ENCODE assay signal across 19 cellular contexts in genomic region chr9:94725293-94725692, GRCh38. TPM values are rescaled to one million over a fixed set of nuclear protein-coding genes. Genes with fewer than 3 reads are reported as not detected.
DNase-seq lines count a peak whose midpoint lies in the region; ATAC-seq, FAIRE-seq and TF ChIP-seq lines count a peak whose summit lies in the region.
"Had no signal": no experiment of that assay in that cellular context is flagged by ENCODE, and none has a peak within 500 bp of the region (broad histone marks: within the 10 kb centered on the region; RNA-seq: fewer than 3 reads in every experiment).

No MANE protein-coding gene starts in this region.

- no peak overlapping the region for H3K56ac ChIP-seq in IMR-90 (ENCODE audit: extremely low read depth, insufficient read depth, low read length)

- peaks cover 9% of the 10 kb centered on the region for H3K9me1 ChIP-seq in IMR-90 (ENCODE audit: insufficient read depth, low read length)

- H4K91ac ChIP-seq in IMR-90 (ENCODE audit: insufficient read depth, low read depth, low read length) (no peak overlapping the region), neuronal stem cell (ENCODE audit: low read depth, low read length, poor library complexity) (no peak overlapping the region)

- FAIRE-seq in GM12892 (lab: Jason Lieb, UNC) = no peak

- peak overlapping the region; percentile 17 for H3K4me3 Mint-ChIP-seq in chondrocyte (ENCODE audit: unreplicated experiment)

- H2AFZ ChIP-seq in IMR-90 (replicated peaks; ENCODE audit: low read length, poor library complexity) = peak overlapping the region; percentile 86
- peak overlapping the region; percentile 42 for H2AFZ ChIP-seq in neuronal stem cell (ENCODE audit: low read length)

- H3K27ac Mint-ChIP-seq in chondrocyte (ENCODE audit: unreplicated experiment) = no peak overlapping the region

- H3K27ac ChIP-seq in IMR-90 (ENCODE audit: insufficient read depth, low read length) (no peak overlapping the region), neuronal stem cell (replicated peaks; ENCODE audit: low read length) (no peak overlapping the region)
- H3K27ac ChIP-seq: BLaER1 had no signal

- H4K5ac ChIP-seq in IMR-90 (ENCODE audit: low read depth, low read length) = peak overlapping the region; percentile 25; the same call in 1 of the 2 replicates

- no peak for TF ChIP-seq POLR2A in IMR-90 (IDR thresholded peaks at IDR 0.05; ENCODE audit: low read depth, low read length)
- no peak for TF ChIP-seq POLR2A in GM12892 (IDR thresholded peaks at IDR 0.05; ENCODE audit: low read depth, low read length)

- H2BK120ac ChIP-seq in IMR-90 (ENCODE audit: low read depth, low read length) (no peak overlapping the region), neuronal stem cell (ENCODE audit: low read depth, low read length) (no peak overlapping the region)

- no TSS peak for BruUV-seq in IMR-90 (replicated peaks; lab: Mats Ljungman, UMichigan)

- no peak overlapping the region for H2AK5ac ChIP-seq in IMR-90 (ENCODE audit: low read depth, low read length)
- no peak overlapping the region for H2AK5ac ChIP-seq in neuronal stem cell (ENCODE audit: low read depth, low read length)

- H3K14ac ChIP-seq in IMR-90 (replicated peaks; ENCODE audit: low read depth, low read length) = no peak overlapping the region
- no peak overlapping the region for H3K14ac ChIP-seq in neuronal stem cell (ENCODE audit: low read length)

- H3K79me1 ChIP-seq in IMR-90 (ENCODE audit: low read depth in 1 of 2, low read length in 2 of 2) = peaks cover 18 to 29% of the 10 kb centered on the region in 2 experiments
- peaks cover 6% of the 10 kb centered on the region for H3K79me1 ChIP-seq in neuronal stem cell (ENCODE audit: low read depth, low read length)

- CTCF ChIA-PET in IMR-90 (lab: Yijun Ruan, JAX) = interaction anchor here (1.0 kb wide), 1 partner anchor 10 kb away, joined by 3 read pairs; no protein-coding TSS in a partner anchor

- H3K23ac ChIP-seq in IMR-90 (ENCODE audit: low read depth, low read length) = no peak overlapping the region
- no peak overlapping the region for H3K23ac ChIP-seq in neuronal stem cell (ENCODE audit: low read depth, low read length, poor library complexity)

- WGBS in IMR-90 (ENCODE audit: extremely low coverage in 2 of 2, insufficient read length in 1 of 2), 2 experiments = 100% methylated on average over 2 of the region's 3 CpGs; no CpG with 5 or more reads in 1 of the 2 experiments
- WGBS in neuronal stem cell (ENCODE audit: extremely low coverage in 2 of 2, insufficient read length in 2 of 2, insufficient replicate concordance in 1 of 2), 2 donors = no CpG with 5 or more reads among the region's 3 CpGs

- H3K4me1 ChIP-seq in IMR-90 (ENCODE audit: control insufficient read depth, insufficient read depth, low read length) = no peaks in the 10 kb centered on the region
- H3K4me1 ChIP-seq in neuronal stem cell (ENCODE audit: control insufficient read depth in 2 of 2, insufficient read depth in 1 of 2, low read depth in 1 of 2, low read length in 2 of 2) = peaks cover 0 to 2% of the 10 kb centered on the region in 2 donors

- no peak overlapping the region for H3K4me2 ChIP-seq in IMR-90 (ENCODE audit: low read depth, low read length)
- H3K4me2 ChIP-seq in neuronal stem cell (ENCODE audit: insufficient read depth, low read length, poor library complexity, severe bottlenecking) = no peak overlapping the region

- H3K27me3 ChIP-seq in IMR-90 (ENCODE audit: control insufficient read depth, insufficient read depth, low read length) = no peaks in the 10 kb centered on the region
- H3K27me3 ChIP-seq in neuronal stem cell (ENCODE audit: control insufficient read depth in 3 of 3, insufficient read depth in 3 of 3, low read depth in 1 of 3, low read length in 3 of 3) = no peaks in the 10 kb centered on the region
- H3K27me3 ChIP-seq: BLaER1, body of pancreas, gastroesophageal sphincter had no signal

- TF ChIP-seq CTCF in IMR-90 (conservative IDR thresholded peaks at IDR 0.05; ENCODE audit: low read depth, low read length) (no peak), chondrocyte (IDR thresholded peaks at IDR 0.05) (no peak)

- H2BK12ac ChIP-seq in neuronal stem cell (ENCODE audit: low read length) = no peak overlapping the region

- no peak overlapping the region for H2BK20ac ChIP-seq in IMR-90 (ENCODE audit: low read depth, low read length)

- POLR2A ChIA-PET in IMR-90 (lab: Charles Lee; ENCODE audit: unreplicated experiment) = no interaction called here

- H3K36me3 Mint-ChIP-seq in chondrocyte (ENCODE audit: low read depth) = peaks cover 1% of the 10 kb centered on the region

- H3K9me3 ChIP-seq in IMR-90 (ENCODE audit: control insufficient read depth, insufficient read depth, low read length) = no peaks in the 10 kb centered on the region
- peaks cover 0 to 6% of the 10 kb centered on the region in 2 donors for H3K9me3 ChIP-seq in neuronal stem cell (replicated peaks in 1 of 2; ENCODE audit: control insufficient read depth in 2 of 2, insufficient read depth in 1 of 2, low read depth in 1 of 2, low read length in 2 of 2)
- H3K9me3 ChIP-seq: body of pancreas, gastroesophageal sphincter, left ventricle myocardium inferior, psoas muscle had no signal

- DNase-seq in DMS 273 (lab: John Stamatoyannopoulos, UW; ENCODE audit: unreplicated experiment) = peak; percentile 4
- DNase-seq in DMS 273 treated with DMSO at 0.1 percent for 48 hours (lab: John Stamatoyannopoulos, UW) = no peak
- DNase-seq in IMR-90 = no peak
- no peak for DNase-seq in chondrocyte (ENCODE audit: low spot score)
- DNase-seq in neuronal stem cell (ENCODE audit: low spot score) = no peak
- DNase-seq in GM12892 (ENCODE audit: insufficient read length) = no peak
- DNase-seq: activated CD4-positive, alpha-beta T cell treated with anti-CD3 and anti-CD28 coated beads for 36 hours; body of pancreas; DMS53; left ventricle myocardium inferior; NCI-H187; NCI-H446 treated with DMSO at 0.1 percent for 48 hours; psoas muscle; stimulated activated CD4-positive, alpha-beta T cell treated with anti-CD3 and anti-CD28 coated beads, Interleukin-12 subunit alpha, Interleukin-12 subunit beta, amount 100 ng/mL, for 4 hours had no signal

- H2AK9ac ChIP-seq in IMR-90 (replicated peaks; ENCODE audit: low read depth, low read length, poor library complexity) = no peak overlapping the region

- H3K36me3 ChIP-seq in IMR-90 (ENCODE audit: control insufficient read depth, insufficient read depth, low read length) = no peaks in the 10 kb centered on the region
- H3K36me3 ChIP-seq in neuronal stem cell (replicated peaks in 1 of 2; ENCODE audit: control insufficient read depth in 2 of 2, insufficient read depth in 2 of 2, low read length in 2 of 2) = no peaks in the 10 kb centered on the region
- H3K36me3 ChIP-seq: BLaER1, gastroesophageal sphincter, left ventricle myocardium inferior had no signal

- no peak for TF ChIP-seq RAD21 in IMR-90 (IDR thresholded peaks at IDR 0.05; ENCODE audit: low read length)

- H3K4ac ChIP-seq in IMR-90 (ENCODE audit: low read depth, low read length) = no peak overlapping the region
- H3K4ac ChIP-seq in neuronal stem cell (ENCODE audit: low read length) = no peak overlapping the region

- intact Hi-C loops in IMR-90 (cut with micrococcal nuclease) = no loop called here

- H4K20me1 ChIP-seq in IMR-90 (ENCODE audit: insufficient read depth, low read length) = no peaks in the 10 kb centered on the region
- H4K20me1 ChIP-seq: BLaER1 had no signal

- H3K27me3 Mint-ChIP-seq in chondrocyte (ENCODE audit: low read depth) = no peaks in the 10 kb centered on the region

- no peak overlapping the region for H3K18ac ChIP-seq in IMR-90 (ENCODE audit: low read depth, low read length)
- H3K18ac ChIP-seq in neuronal stem cell (ENCODE audit: low read length) = no peak overlapping the region

- H3K4me1 Mint-ChIP-seq in chondrocyte (ENCODE audit: low read depth) = peaks cover 13% of the 10 kb centered on the region

- H2BK5ac ChIP-seq in IMR-90 (ENCODE audit: low read depth, low read length, poor library complexity, severe bottlenecking) (no peak overlapping the region), neuronal stem cell (ENCODE audit: low read length) (no peak overlapping the region)

- H2BK15ac ChIP-seq in IMR-90 (ENCODE audit: low read depth, low read length) (no peak overlapping the region), neuronal stem cell (ENCODE audit: low read length) (no peak overlapping the region)

- H3K9ac ChIP-seq in IMR-90 (ENCODE audit: low read depth, low read length) (no peak overlapping the region), neuronal stem cell (ENCODE audit: low read depth, low read length, poor library complexity) (no peak overlapping the region)
- H3K9ac ChIP-seq: BLaER1 had no signal

- H3K4me3 ChIP-seq in IMR-90 (ENCODE audit: insufficient read depth, low read depth, low read length) (no peak overlapping the region), neuronal stem cell (ENCODE audit: low read length in 2 of 2) (no peak overlapping the region)
- H3K4me3 ChIP-seq: body of pancreas had no signal

- ATAC-seq in IMR-90 (ENCODE audit: low read depth) (no peak), GM21619 (IDR thresholded peaks at IDR 0.05; ENCODE audit: unreplicated experiment) (no peak), GM21526 (IDR thresholded peaks at IDR 0.05; ENCODE audit: low FRiP score, unreplicated experiment) (no peak)
- ATAC-seq: activated CD4-positive, alpha-beta T cell treated with anti-CD3 and anti-CD28 coated beads for 36 hours; body of pancreas; gastroesophageal sphincter; psoas muscle had no signal

- in situ Hi-C loops in IMR-90 (cut with MboI; ENCODE audit: low sequenced_read_pairs) = no loop called here

- dilution Hi-C loops in IMR-90 (cut with HindIII; ENCODE audit: low sequenced_read_pairs, unreplicated experiment) = no loop called here

- peak overlapping the region; percentile 85 to 94; a peak in 3 of 4 replicates for H4K8ac ChIP-seq in IMR-90 (ENCODE audit: low read depth in 2 of 2, low read length in 2 of 2)
- H4K8ac ChIP-seq in neuronal stem cell (ENCODE audit: low read depth, low read length) = no peak overlapping the region

- H3K9me3 Mint-ChIP-seq in chondrocyte (ENCODE audit: low read depth) = peaks cover 5% of the 10 kb centered on the region
- H3K9me3 Mint-ChIP-seq: dendritic cell treated with granulocyte-macrophage colony-stimulating factor and Interleukin-4, amounts not matched to agents 40 ng/mL and 50 ng/mL, for 4 days had no signal

TF ChIP-seq in IMR-90, 13 proteins besides CTCF, POLR2A, EP300 and RAD21 (continues in another document):
- no peak for TF ChIP-seq FOS (IDR thresholded peaks at IDR 0.05; ENCODE audit: low read depth, low read length)

RNA-seq across cellular contexts. Expression of gene AOPEP, which starts 1.2 kb away (rescaled TPM):
- 38.7 and 38.9 TPM in 2 replicates for total RNA-seq in IMR-90 (2012; rRNA removed)
- 34.9 and 38.1 TPM in 2 replicates for polyA plus RNA-seq in IMR-90 (2012; rRNA removed)
- 23.1 and 34.2 TPM in 2 replicates for polyA plus RNA-seq in IMR-90 (2012; cell fraction: cytosol; rRNA removed)
- 40.9 and 77.9 TPM in 2 replicates for polyA plus RNA-seq in IMR-90 (2012; cell fraction: nucleus; rRNA removed; ENCODE audit: low replicate concordance)
- total RNA-seq in chondrocyte = 88.0 to 186 TPM (median 92.3 TPM) in 3 replicates
- 1.7 TPM for polyA plus RNA-seq in neuronal stem cell (2013, experiment 1 of 2)
- polyA plus RNA-seq in neuronal stem cell (2013, experiment 2 of 2) = 1.9 TPM
- 4.3 TPM for polyA plus RNA-seq in GM12892 (2012; ENCODE audit: missing spikeins)
